In genomic region chr12:44697489-44697888, GRCh38 we compare ENCODE assay signal across 30 cellular contexts.
"Had no signal": no experiment of that assay in that cellular context is flagged by ENCODE, and none has a peak within 500 bp of the region (broad histone marks: within the 10 kb centered on the region; RNA-seq: fewer than 3 reads in every experiment).

No MANE protein-coding gene starts in this region.

- H3K36me3 ChIP-seq: adrenal gland, ascending aorta, brain microvascular endothelial cell, breast epithelium, cardiac muscle cell had no signal

- H3K4me3 ChIP-seq: adrenal gland, ascending aorta, body of pancreas, breast epithelium, cardiac muscle cell had no signal

- H3K9me3 ChIP-seq: adrenal gland, ascending aorta, body of pancreas, breast epithelium had no signal

- ATAC-seq: activated naive CD4-positive, alpha-beta T cell treated with anti-CD3 and anti-CD28 coated beads, Interleukin-2, amount 50 U/mL, for 72 hours; activated T-cell treated with anti-CD3 and anti-CD28 coated beads, Interleukin-2, amount 50 U/mL, for 4 hours; activated T-cell treated with anti-CD3 and anti-CD28 coated beads, Interleukin-2, amount 50 U/mL, for 72 hours; activated T-helper 17 cell treated with anti-CD3 and anti-CD28 coated beads, Interleukin-2, amount 50 U/mL, for 72 hours; body of pancreas had no signal

- H3K27ac ChIP-seq: adrenal gland, ascending aorta, body of pancreas, brain microvascular endothelial cell, breast epithelium, cardiac muscle cell had no signal

- H3K27me3 ChIP-seq: adrenal gland, ascending aorta, body of pancreas, brain microvascular endothelial cell, breast epithelium, cardiac muscle cell had no signal

- H3K4me1 ChIP-seq: adrenal gland, ascending aorta, body of pancreas, breast epithelium had no signal

- DNase-seq: activated effector memory CD4-positive, alpha-beta T cell treated with anti-CD3 and anti-CD28 coated beads, Interleukin-2, amount 50 U/mL, for 16 hours; activated effector memory CD4-positive, alpha-beta T cell treated with Interleukin-2 at 50 U/mL for 16 hours; activated gamma-delta T cell; activated gamma-delta T cell treated with Interleukin-2 at 50 U/mL for 16 hours; activated naive CD4-positive, alpha-beta T cell; activated naive CD4-positive, alpha-beta T cell treated with anti-CD3 and anti-CD28 coated beads for 36 hours; activated naive CD4-positive, alpha-beta T cell treated with anti-CD3 and anti-CD28 coated beads, Interleukin-2, amount 10 ng/mL, durations not matched to agents 7 days and 5 days; activated naive CD4-positive, alpha-beta T cell treated with anti-CD3 and anti-CD28 coated beads, Interleukin-2, amount 50 U/mL, for 16 hours; activated naive CD4-positive, alpha-beta T cell treated with Interleukin-2 at 50 U/mL for 16 hours; activated naive CD8-positive, alpha-beta T cell treated with anti-CD3 and anti-CD28 coated beads for 36 hours; activated naive CD8-positive, alpha-beta T cell treated with anti-CD3 and anti-CD28 coated beads, Interleukin-2, amount 10 ng/mL, durations not matched to agents 7 days and 5 days; activated naive CD8-positive, alpha-beta T cell treated with anti-CD3 and anti-CD28 coated beads, Interleukin-2, amount 50 U/mL, for 24 hours; activated T-cell treated with anti-CD3 and anti-CD28 coated beads, Interleukin-2, amount 50 U/mL, for 4 hours; activated T-cell treated with anti-CD3 and anti-CD28 coated beads, Interleukin-2, amount 50 U/mL, for 48 hours; activated T-cell treated with anti-CD3 and anti-CD28 coated beads, Interleukin-2, amount 50 U/mL, for 72 hours; adrenal gland; amniotic stem cell; amygdala; anterior cingulate cortex; aorta; body of pancreas; brain microvascular endothelial cell; caudate nucleus; central memory CD4-positive, alpha-beta T cell; cerebellar nuclear complex had no signal
